In the genomic region with DNA sequence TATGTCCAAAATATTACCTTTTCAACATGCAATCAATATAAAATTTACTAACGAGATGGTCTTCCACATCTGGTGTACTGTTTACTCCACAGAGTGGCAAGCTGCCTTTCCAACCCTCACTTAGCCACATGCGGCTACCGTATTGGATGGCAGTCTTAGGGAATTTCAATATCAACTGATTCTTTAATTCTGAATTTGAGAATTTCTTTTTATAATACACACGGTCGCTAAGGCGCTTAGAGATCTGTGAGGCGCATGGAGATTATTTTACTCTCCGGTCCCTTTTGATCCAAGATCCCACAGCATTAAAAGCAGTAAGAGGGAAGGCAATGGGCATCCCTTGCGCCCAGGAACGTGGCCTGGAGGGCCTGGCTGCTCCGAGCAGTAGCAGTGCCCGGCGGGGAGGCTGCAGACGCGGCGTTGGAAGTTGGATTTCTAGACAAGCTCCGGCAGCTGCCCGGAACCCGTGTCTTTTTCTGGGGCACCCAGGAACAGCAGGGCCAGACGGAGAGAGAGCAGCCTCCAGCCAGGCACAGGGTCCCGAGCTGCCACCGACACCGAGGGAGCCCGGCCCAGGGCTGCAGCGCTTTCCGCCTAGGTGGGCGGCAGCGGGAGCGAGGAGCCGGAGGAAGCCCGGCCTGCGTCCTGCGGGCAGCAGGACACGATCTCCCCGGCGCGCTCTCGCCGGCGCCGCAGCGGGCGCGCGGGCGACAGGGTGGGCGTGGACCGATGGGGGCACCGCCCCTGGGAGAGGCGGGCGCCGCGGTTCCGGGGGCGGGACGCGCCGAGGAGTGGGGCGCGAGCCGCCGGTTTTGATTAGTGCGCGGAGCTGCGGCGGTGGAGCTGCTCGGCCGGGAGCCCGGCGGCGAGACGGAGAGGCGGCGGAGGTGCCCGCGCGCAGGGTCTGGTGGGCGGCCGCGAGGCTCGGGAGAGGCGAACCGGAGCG, we compare ENCODE assay signal across 8 cellular contexts.
A peak's percentile ranks its signal among the peaks of the same experiment; 100 is the strongest.
DNase-seq lines count a peak whose midpoint lies in the region; ATAC-seq and TF ChIP-seq lines count a peak whose summit lies in the region.

A gene (plus strand): TSS at position 819 of the 946 bp plus-strand sequence. CDS start 402 bp downstream, outside the sequence.

- H3K4me1 Mint-ChIP-seq in nephron progenitor cell, result peaks cover 5% of the 10 kb centered on the region
- H3K4me1 Mint-ChIP-seq in stimulated activated naive CD8-positive, alpha-beta T cell treated with anti-CD3 and anti-CD28 coated beads, Interleukin-15, Interleukin-2, amounts not matched to agents 100 ng/mL and 50 ng/mL, for 24 hours (ENCODE audit: low read depth), result peaks cover 20% of the 10 kb centered on the region

- peak within 1 kb of the TSS; percentile 89 for H3K4me3 Mint-ChIP-seq in nephron progenitor cell
- peak within 1 kb of the TSS; percentile 89 for H3K4me3 Mint-ChIP-seq in stimulated activated naive CD8-positive, alpha-beta T cell treated with anti-CD3 and anti-CD28 coated beads, Interleukin-15, Interleukin-2, amounts not matched to agents 100 ng/mL and 50 ng/mL, for 24 hours

- H3K9me3 Mint-ChIP-seq in nephron progenitor cell, result no peaks in the 10 kb centered on the region
- H3K9me3 Mint-ChIP-seq in stimulated activated naive CD8-positive, alpha-beta T cell treated with anti-CD3 and anti-CD28 coated beads, Interleukin-15, Interleukin-2, amounts not matched to agents 100 ng/mL and 50 ng/mL, for 24 hours, result no peaks in the 10 kb centered on the region

- CTCF ChIA-PET in RWPE1 (lab: Yijun Ruan, JAX), result interaction anchor here (0.5 to 1.6 kb wide), 8 partner anchors 26 to 232 kb away, joined by 3 to 8 read pairs (median 4); no protein-coding TSS in a partner anchor

- no peaks in the 10 kb centered on the region for H3K9me3 ChIP-seq in KOPT-K1 (ENCODE audit: insufficient read depth, low read length, poor library complexity, severe bottlenecking)

- TF ChIP-seq CTCF in RWPE1 (conservative IDR thresholded peaks at IDR 0.05; ENCODE audit: low read depth), result no peak
- no peak for TF ChIP-seq CTCF in nephron progenitor cell (IDR thresholded peaks at IDR 0.05)

- H3K36me3 Mint-ChIP-seq in nephron progenitor cell (ENCODE audit: low read depth), result no peaks in the 10 kb centered on the region
- no peaks in the 10 kb centered on the region for H3K36me3 Mint-ChIP-seq in stimulated activated naive CD8-positive, alpha-beta T cell treated with anti-CD3 and anti-CD28 coated beads, Interleukin-15, Interleukin-2, amounts not matched to agents 100 ng/mL and 50 ng/mL, for 24 hours (ENCODE audit: low read depth)

- H3K36me3 ChIP-seq in KOPT-K1 (ENCODE audit: insufficient read depth, low read length), result no peaks in the 10 kb centered on the region

- peak; percentile 83 for ATAC-seq in GM21723 (IDR thresholded peaks at IDR 0.05; ENCODE audit: unreplicated experiment)

- H3K27me3 Mint-ChIP-seq in nephron progenitor cell (ENCODE audit: low read depth, poor library complexity), result no peaks in the 10 kb centered on the region
- no peaks in the 10 kb centered on the region for H3K27me3 Mint-ChIP-seq in stimulated activated naive CD8-positive, alpha-beta T cell treated with anti-CD3 and anti-CD28 coated beads, Interleukin-15, Interleukin-2, amounts not matched to agents 100 ng/mL and 50 ng/mL, for 24 hours

- peak; percentile 74 for DNase-seq in DMS79 (lab: John Stamatoyannopoulos, UW)
- peak; percentile 98 for DNase-seq in RWPE1 (ENCODE audit: low spot score)
- DNase-seq in activated T-helper 9 cell treated with anti-CD3 and anti-CD28 coated beads, Interleukin-2, amount 50 U/mL, for 16 hours (ENCODE audit: low read depth), result peak; percentile 83
- peak; percentile 80 for DNase-seq in fibroblast of peridontal ligament (ENCODE audit: extremely low read depth)
- DNase-seq in nephron progenitor cell, result peak; percentile 91

- POLR2A ChIA-PET in RWPE1 (lab: Yijun Ruan, JAX; ENCODE audit: low non-redundant PET), result interaction anchor here (0.6 to 1.1 kb wide), 3 partner anchors 34 to 44 kb away, joined by 3 to 6 read pairs (median 4); no protein-coding TSS in a partner anchor

- H3K27ac ChIP-seq in KOPT-K1 (ENCODE audit: low read depth, low read length, poor library complexity, severe bottlenecking) (peak within 1 kb of the TSS; percentile 73), RWPE1 (peak within 1 kb of the TSS; percentile 93)

- peak within 1 kb of the TSS; percentile 95 for H3K27ac Mint-ChIP-seq in nephron progenitor cell
- peak within 1 kb of the TSS; percentile 86 for H3K27ac Mint-ChIP-seq in stimulated activated naive CD8-positive, alpha-beta T cell treated with anti-CD3 and anti-CD28 coated beads, Interleukin-15, Interleukin-2, amounts not matched to agents 100 ng/mL and 50 ng/mL, for 24 hours

Comparison
In these comparisons a context has a peak if more than half of its experiments do, and no peak if none do; other contexts are left out.
1. Peak in every context shown above with its lines: DNase-seq, ATAC-seq and H3K27ac ChIP-seq.